In the genomic region with DNA sequence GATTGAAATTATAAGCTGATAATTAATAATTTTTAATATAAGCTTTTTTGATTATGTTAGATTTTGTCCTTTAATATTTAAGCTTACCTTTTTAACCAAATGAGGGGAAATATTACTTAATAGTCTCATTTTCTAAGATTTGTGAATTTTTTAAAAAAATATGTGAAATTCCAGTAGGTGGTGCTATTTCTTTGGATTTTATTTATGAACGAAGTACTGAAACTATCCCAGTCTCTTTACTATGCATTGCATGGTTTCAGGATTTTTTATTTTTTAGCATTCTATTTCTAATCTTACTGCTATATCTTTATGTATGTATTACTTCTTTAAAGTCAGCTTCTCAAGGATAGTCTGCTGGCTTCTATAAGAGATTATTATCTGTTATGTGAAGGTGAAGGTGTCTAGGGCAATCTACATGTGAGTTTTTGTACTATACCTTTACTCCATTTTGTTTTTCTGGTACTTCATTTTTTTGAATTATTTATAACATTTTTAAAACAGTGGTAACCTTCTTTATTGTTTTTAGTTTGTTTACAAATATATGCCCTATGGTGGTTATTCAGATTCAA, we compare ENCODE assay signal across 9 cellular contexts.
DNase-seq lines count a peak whose midpoint lies in the region; ATAC-seq and TF ChIP-seq lines count a peak whose summit lies in the region.
"Had no signal": no experiment of that assay in that cellular context is flagged by ENCODE, and none has a peak within 500 bp of the region (broad histone marks: within the 10 kb centered on the region; RNA-seq: fewer than 3 reads in every experiment).

No MANE protein-coding gene starts in this region.

- BruUV-seq in Caco-2 (replicated peaks; lab: Mats Ljungman, UMichigan) = no TSS peak

- H3K27me3 Mint-ChIP-seq in Caco-2 (ENCODE audit: insufficient read depth, unreplicated experiment) = peaks cover 3% of the 10 kb centered on the region

- intact Hi-C loops in Caco-2 (cut with micrococcal nuclease; ENCODE audit: unreplicated experiment) (loop anchor here (2.0 to 5.0 kb wide), 2 partner anchors 186 to 245 kb away; no protein-coding TSS in a partner anchor), adrenal gland (cut with DNase I) (no loop called here), lower lobe of right lung (cut with DNase I) (no loop called here)

- H3K4me1 ChIP-seq in Caco-2 = no peaks in the 10 kb centered on the region
- H3K4me1 ChIP-seq in adrenal gland (replicated peaks in 1 of 2) = peaks cover 0 to 6% of the 10 kb centered on the region in 2 donors
- H3K4me1 ChIP-seq in lower lobe of right lung = no peaks in the 10 kb centered on the region

- H3K9me3 Mint-ChIP-seq in Caco-2 (ENCODE audit: unreplicated experiment) = no peaks in the 10 kb centered on the region
- H3K9me3 Mint-ChIP-seq: T-cell had no signal

- H3K4me3 Mint-ChIP-seq in Caco-2 (ENCODE audit: unreplicated experiment) = no peak overlapping the region
- H3K4me3 Mint-ChIP-seq: T-cell had no signal

- no peaks in the 10 kb centered on the region for H3K27me3 ChIP-seq in Caco-2 (replicated peaks; ENCODE audit: control insufficient read depth, insufficient read depth, low read length)
- no peaks in the 10 kb centered on the region for H3K27me3 ChIP-seq in adrenal gland
- no peaks in the 10 kb centered on the region for H3K27me3 ChIP-seq in lower lobe of right lung (ENCODE audit: low read depth)

- POLR2A ChIA-PET in Caco-2 (lab: Charles Lee) = no interaction called here

- DNase-seq in Caco-2 (no peak), adrenal gland (no peak), lower lobe of right lung (no peak), NCI-H2196 (lab: John Stamatoyannopoulos, UW; ENCODE audit: unreplicated experiment) (no peak)
- no peak for DNase-seq in stimulated activated CD4-positive, alpha-beta T cell treated with anti-CD3 and anti-CD28 coated beads, Interleukin-1b, Interleukin-23, amount 100 ng/mL, for 48 hours
- DNase-seq in activated CD8-positive, alpha-beta memory T cell treated with anti-CD3 and anti-CD28 coated beads, Interleukin-2, amount 50 U/mL, for 48 hours = no peak
- DNase-seq: T-cell had no signal

- H3K4me1 Mint-ChIP-seq in Caco-2 (ENCODE audit: low read depth, unreplicated experiment) = no peaks in the 10 kb centered on the region
- H3K4me1 Mint-ChIP-seq: T-cell had no signal

- no peak overlapping the region for H3K27ac ChIP-seq in adrenal gland
- H3K27ac ChIP-seq in lower lobe of right lung = no peak overlapping the region

- H3K4me3 ChIP-seq in Caco-2 (ENCODE audit: low read depth, low read length) (no peak overlapping the region), adrenal gland (no peak overlapping the region), lower lobe of right lung (no peak overlapping the region)

- H3K9me3 ChIP-seq in Caco-2 = no peaks in the 10 kb centered on the region
- H3K9me3 ChIP-seq in adrenal gland (replicated peaks in 1 of 3) = no peaks in the 10 kb centered on the region
- H3K9me3 ChIP-seq in lower lobe of right lung = no peaks in the 10 kb centered on the region

- no peak overlapping the region for H3K27ac Mint-ChIP-seq in Caco-2 (ENCODE audit: unreplicated experiment)
- H3K27ac Mint-ChIP-seq: T-cell had no signal

- CTCF ChIA-PET in Caco-2 (lab: Charles Lee) = no interaction called here

- no peaks in the 10 kb centered on the region for H3K36me3 Mint-ChIP-seq in Caco-2 (ENCODE audit: insufficient read depth, unreplicated experiment)
- H3K36me3 Mint-ChIP-seq: T-cell had no signal

- ATAC-seq in HG03175 (IDR thresholded peaks at IDR 0.05; ENCODE audit: unreplicated experiment) (peak; percentile 35), lower lobe of right lung (no peak), GM19467 (IDR thresholded peaks at IDR 0.05; ENCODE audit: unreplicated experiment) (no peak)
- ATAC-seq: T-cell had no signal

- TF ChIP-seq CTCF in Caco-2 (IDR thresholded peaks at IDR 0.05; ENCODE audit: insufficient read depth in 1 of 2, low read depth in 1 of 2, low read length in 1 of 2, severe bottlenecking in 1 of 2, unreplicated experiment in 1 of 2) = peak; percentile 36 to 41
- TF ChIP-seq CTCF in adrenal gland (IDR thresholded peaks at IDR 0.05) = peak; percentile 17 to 59 (median 38)
- peak; percentile 45 for TF ChIP-seq CTCF in lower lobe of right lung (IDR thresholded peaks at IDR 0.05)

- no peak for TF ChIP-seq POLR2A in adrenal gland (IDR thresholded peaks at IDR 0.05)

- 4 to 14% (median 7%) methylated on average over 1 of the region's 1 CpG for WGBS in adrenal gland, 4 donors

- H3K36me3 ChIP-seq in Caco-2 (ENCODE audit: control insufficient read depth, insufficient read depth, low read length) (no peaks in the 10 kb centered on the region), adrenal gland (replicated peaks in 1 of 2) (no peaks in the 10 kb centered on the region), lower lobe of right lung (no peaks in the 10 kb centered on the region)
